8 cellular contexts compared by ENCODE assay signal in the genomic region with DNA sequence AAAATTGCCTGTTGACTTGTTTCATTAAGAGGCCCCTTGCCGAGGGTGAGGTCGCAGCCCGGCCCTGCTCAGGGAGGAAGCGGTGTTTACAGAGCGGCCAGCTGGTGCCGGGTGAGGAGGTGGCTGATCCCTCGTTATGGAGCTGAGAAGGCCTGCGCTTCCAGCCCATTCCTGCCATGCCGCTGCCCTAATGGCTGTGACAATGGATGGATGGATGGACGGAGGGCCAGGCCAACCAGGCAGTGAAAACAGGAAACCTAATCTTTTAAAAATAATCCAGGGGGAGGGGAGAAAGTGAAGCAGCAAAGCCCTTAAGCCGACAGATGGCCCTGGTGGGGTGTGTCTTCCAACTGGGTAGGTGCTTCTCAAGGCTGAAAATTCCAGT. TPM values are rescaled to one million over a fixed set of nuclear protein-coding genes. Genes with fewer than 3 reads are reported as not detected.
A peak's percentile ranks its signal among the peaks of the same experiment; 100 is the strongest.
DNase-seq lines count a peak whose midpoint lies in the region; ATAC-seq and TF ChIP-seq lines count a peak whose summit lies in the region.

No MANE protein-coding gene starts in this region.

- intact Hi-C loops in OCI-LY7 (cut with micrococcal nuclease; ENCODE audit: unreplicated experiment) (no loop called here), esophagus muscularis mucosa (cut with DNase I) (no loop called here), ovary (cut with DNase I) (no loop called here)

- H3K4me1 ChIP-seq in OCI-LY7 (ENCODE audit: insufficient read depth, low read length, poor library complexity, severe bottlenecking) (peaks cover 61% of the 10 kb centered on the region), esophagus muscularis mucosa (peaks cover 88 to 98% (median 93%) of the 10 kb centered on the region in 4 donors), ovary (ENCODE audit: insufficient read depth) (peaks cover 23% of the 10 kb centered on the region)

- TF ChIP-seq CTCF in OCI-LY7 (conservative IDR thresholded peaks at IDR 0.05; ENCODE audit: low read length), result peak; percentile 27; the same call in 1 of the 2 replicates
- TF ChIP-seq CTCF in esophagus muscularis mucosa (IDR thresholded peaks at IDR 0.05), result no peak
- no peak for TF ChIP-seq CTCF in ovary (IDR thresholded peaks at IDR 0.05)

- H3K9me3 ChIP-seq in OCI-LY7 (ENCODE audit: low read length) (no peaks in the 10 kb centered on the region), esophagus muscularis mucosa (no peaks in the 10 kb centered on the region), ovary (no peaks in the 10 kb centered on the region)

- POLR2A ChIA-PET in HEK293T (lab: Yijun Ruan, JAX), result interaction anchor here (0.8 kb wide), 1 partner anchor 8 kb away, joined by 3 read pairs; no protein-coding TSS in a partner anchor
- POLR2A ChIA-PET in OCI-LY7 (lab: Charles Lee), result interaction anchor here (0.6 to 2.0 kb wide), 6 partner anchors 17 to 214 kb away, joined by 3 to 8 read pairs (median 4); no protein-coding TSS in a partner anchor

- no peak for ATAC-seq in GM19351 (IDR thresholded peaks at IDR 0.05; ENCODE audit: unreplicated experiment)

- no peaks in the 10 kb centered on the region for H3K36me3 ChIP-seq in OCI-LY7 (ENCODE audit: insufficient read depth, low read length)
- no peaks in the 10 kb centered on the region for H3K36me3 ChIP-seq in esophagus muscularis mucosa
- H3K36me3 ChIP-seq in ovary, result no peaks in the 10 kb centered on the region

- no TSS peak for BruUV-seq in OCI-LY7 (replicated peaks; lab: Mats Ljungman, UMichigan)

- TF ChIP-seq EP300 in esophagus muscularis mucosa (IDR thresholded peaks at IDR 0.05), result no peak
- no peak for TF ChIP-seq EP300 in ovary (IDR thresholded peaks at IDR 0.05)

- H3K4me2 ChIP-seq in OCI-LY7 (ENCODE audit: low read length), result peak overlapping the region; percentile 98

- H3K9me2 ChIP-seq in OCI-LY7 (ENCODE audit: insufficient read depth, low read length), result no peaks in the 10 kb centered on the region

- TF ChIP-seq POLR2A in esophagus muscularis mucosa (IDR thresholded peaks at IDR 0.05; ENCODE audit: low read depth), result no peak
- no peak for TF ChIP-seq POLR2A in ovary (IDR thresholded peaks at IDR 0.05)

- no peak overlapping the region; the same call in 1 of the 2 replicates for H2AFZ ChIP-seq in OCI-LY7 (ENCODE audit: low read length)

- H3K27me3 ChIP-seq in esophagus muscularis mucosa (no peaks in the 10 kb centered on the region), ovary (no peaks in the 10 kb centered on the region)

- DNase-seq in A172 (ENCODE audit: low spot score) (peak; percentile 56), HEK293T (ENCODE audit: extremely low spot score) (peak; percentile 58), OCI-LY7 (ENCODE audit: low spot score) (peak; percentile 66), esophagus muscularis mucosa (ENCODE audit: extremely low spot score) (no peak), ovary (peak in 4 of 5 donors; percentile 49 to 68 (median 50)), NCI-H1436 (lab: John Stamatoyannopoulos, UW) (no peak), NCI-H1048 (lab: John Stamatoyannopoulos, UW) (no peak)

- H3K79me2 ChIP-seq in OCI-LY7 (ENCODE audit: insufficient read depth, low read depth, low read length), result peaks cover 32% of the 10 kb centered on the region; the same call in 1 of the 2 replicates

- CTCF ChIA-PET in HEK293T (lab: Yijun Ruan, JAX), result no interaction called here
- CTCF ChIA-PET in OCI-LY7 (lab: Charles Lee; ENCODE audit: unreplicated experiment), result interaction anchor here (0.9 to 2.9 kb wide), 2 partner anchors 10 to 52 kb away, joined by 3 to 8 read pairs; no protein-coding TSS in a partner anchor

- H3K4me3 ChIP-seq in OCI-LY7 (ENCODE audit: low read depth, low read length, poor library complexity, severe bottlenecking), result peak overlapping the region; percentile 65
- H3K4me3 ChIP-seq in esophagus muscularis mucosa, result no peak overlapping the region
- H3K4me3 ChIP-seq in ovary, result no peak overlapping the region

- H3K27ac ChIP-seq in OCI-LY7 (ENCODE audit: low read depth, low read length, poor library complexity, severe bottlenecking), result peak overlapping the region; percentile 83
- peak overlapping the region; percentile 16 to 58 (median 44) for H3K27ac ChIP-seq in esophagus muscularis mucosa (replicated peaks in 1 of 4)
- H3K27ac ChIP-seq in ovary, result no peak overlapping the region

- WGBS in esophagus muscularis mucosa, result 45% methylated on average over 10 of the region's 11 CpGs
- 8 to 24% (median 10%) methylated on average over 11 of the region's 11 CpGs for WGBS in ovary, 3 donors

- no peaks in the 10 kb centered on the region; the same call in 1 of the 2 replicates for H4K20me1 ChIP-seq in OCI-LY7 (ENCODE audit: insufficient read depth, low read length)

TF ChIP-seq in HEK293T, 16 proteins besides CTCF, POLR2A, EP300 and RAD21:
- TF ChIP-seq FOXA1 (IDR thresholded peaks at IDR 0.05), result no peak
- no peak for TF ChIP-seq CTBP1 (IDR thresholded peaks at IDR 0.05; ENCODE audit: borderline replicate concordance)
- TF ChIP-seq TARDBP (IDR thresholded peaks at IDR 0.05), result no peak
- TF ChIP-seq, protein P1, sequence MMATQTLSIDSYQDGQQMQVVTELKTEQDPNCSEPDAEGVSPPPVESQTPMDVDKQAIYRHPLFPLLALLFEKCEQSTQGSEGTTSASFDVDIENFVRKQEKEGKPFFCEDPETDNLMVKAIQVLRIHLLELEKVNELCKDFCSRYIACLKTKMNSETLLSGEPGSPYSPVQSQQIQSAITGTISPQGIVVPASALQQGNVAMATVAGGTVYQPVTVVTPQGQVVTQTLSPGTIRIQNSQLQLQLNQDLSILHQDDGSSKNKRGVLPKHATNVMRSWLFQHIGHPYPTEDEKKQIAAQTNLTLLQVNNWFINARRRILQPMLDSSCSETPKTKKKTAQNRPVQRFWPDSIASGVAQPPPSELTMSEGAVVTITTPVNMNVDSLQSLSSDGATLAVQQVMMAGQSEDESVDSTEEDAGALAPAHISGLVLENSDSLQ (IDR thresholded peaks at IDR 0.05), result peak; percentile 96

RNA-seq across cellular contexts. Expression of gene BCR, which starts 38.5 kb away (rescaled TPM):
- 12.1 and 28.1 TPM in 2 replicates for total RNA-seq in A172 (2014; rRNA removed; shearing (Covaris generic))
- 46.5 and 51.3 TPM in 2 replicates for total RNA-seq in OCI-LY7 (2014; rRNA removed; shearing (Covaris generic))
- 38.7 and 42.2 TPM in 2 replicates for total RNA-seq in OCI-LY7 (2022)
- 10 to 100 TPM; 35.7 to 58.5 (median 48.0) TPM for total RNA-seq in esophagus muscularis mucosa
- total RNA-seq in ovary, result 10 to 100 TPM; 21.8 to 44.6 (median 38.3) TPM
- polyA plus RNA-seq in ovary, result 10 to 100 TPM in 1 of 2 donors, 1 to 10 TPM in 1; 7.1 to 17.2 TPM

Comparison
In these comparisons a context has a peak if more than half of its experiments do, and no peak if none do; other contexts are left out.
1. DNase-seq: peak in A172 (single experiment), HEK293T (single experiment), OCI-LY7 (single experiment) and ovary (4 of 5); none in esophagus muscularis mucosa (single experiment), NCI-H1436 (single experiment) and NCI-H1048 (single experiment).
2. H3K27ac ChIP-seq: peak in OCI-LY7 (single experiment) and esophagus muscularis mucosa (4 of 4); none in ovary (0 of 2).